Comparison of ENCODE assay signal across 2 cellular contexts in the genomic region with DNA sequence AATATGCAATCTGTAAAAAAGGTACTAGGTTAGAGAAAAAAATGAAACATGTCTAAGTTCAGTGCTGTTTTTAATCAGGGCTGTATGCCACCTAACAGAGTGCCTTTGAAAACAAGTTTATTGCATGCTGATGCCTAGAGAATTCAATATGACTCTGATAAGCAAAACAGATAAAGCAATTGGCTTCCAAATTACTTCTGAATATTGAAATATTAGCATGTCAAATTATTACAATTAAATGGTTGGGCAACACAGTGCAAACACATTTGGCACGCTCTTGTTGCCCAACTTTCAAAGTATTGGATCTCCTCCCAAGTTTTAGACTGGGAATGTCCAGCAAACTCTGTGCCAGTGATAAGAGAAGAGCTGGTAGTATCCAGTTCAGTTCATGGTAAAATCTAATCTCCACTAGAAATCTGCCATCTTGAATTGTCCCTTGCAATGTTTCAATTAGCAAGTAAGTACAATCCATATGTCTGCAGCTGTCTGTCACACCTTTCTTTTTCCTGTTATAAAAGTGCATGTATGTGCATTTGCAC.
TF ChIP-seq lines count a peak whose summit lies in the region.

No MANE protein-coding gene starts in this region.

TF ChIP-seq in liver, 16 proteins besides CTCF, POLR2A, EP300 and RAD21 (continued from another document):
- TF ChIP-seq, protein P1, sequence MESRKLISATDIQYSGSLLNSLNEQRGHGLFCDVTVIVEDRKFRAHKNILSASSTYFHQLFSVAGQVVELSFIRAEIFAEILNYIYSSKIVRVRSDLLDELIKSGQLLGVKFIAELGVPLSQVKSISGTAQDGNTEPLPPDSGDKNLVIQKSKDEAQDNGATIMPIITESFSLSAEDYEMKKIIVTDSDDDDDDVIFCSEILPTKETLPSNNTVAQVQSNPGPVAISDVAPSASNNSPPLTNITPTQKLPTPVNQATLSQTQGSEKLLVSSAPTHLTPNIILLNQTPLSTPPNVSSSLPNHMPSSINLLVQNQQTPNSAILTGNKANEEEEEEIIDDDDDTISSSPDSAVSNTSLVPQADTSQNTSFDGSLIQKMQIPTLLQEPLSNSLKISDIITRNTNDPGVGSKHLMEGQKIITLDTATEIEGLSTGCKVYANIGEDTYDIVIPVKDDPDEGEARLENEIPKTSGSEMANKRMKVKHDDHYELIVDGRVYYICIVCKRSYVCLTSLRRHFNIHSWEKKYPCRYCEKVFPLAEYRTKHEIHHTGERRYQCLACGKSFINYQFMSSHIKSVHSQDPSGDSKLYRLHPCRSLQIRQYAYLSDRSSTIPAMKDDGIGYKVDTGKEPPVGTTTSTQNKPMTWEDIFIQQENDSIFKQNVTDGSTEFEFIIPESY (IDR thresholded peaks at IDR 0.05), result peak; percentile 22
- no peak for TF ChIP-seq FOXA1 (IDR thresholded peaks at IDR 0.05)
- peak; percentile 14 for TF ChIP-seq SP1 (IDR thresholded peaks at IDR 0.05)
- TF ChIP-seq NR2F2 (IDR thresholded peaks at IDR 0.05), result no peak
- TF ChIP-seq, protein P2, sequence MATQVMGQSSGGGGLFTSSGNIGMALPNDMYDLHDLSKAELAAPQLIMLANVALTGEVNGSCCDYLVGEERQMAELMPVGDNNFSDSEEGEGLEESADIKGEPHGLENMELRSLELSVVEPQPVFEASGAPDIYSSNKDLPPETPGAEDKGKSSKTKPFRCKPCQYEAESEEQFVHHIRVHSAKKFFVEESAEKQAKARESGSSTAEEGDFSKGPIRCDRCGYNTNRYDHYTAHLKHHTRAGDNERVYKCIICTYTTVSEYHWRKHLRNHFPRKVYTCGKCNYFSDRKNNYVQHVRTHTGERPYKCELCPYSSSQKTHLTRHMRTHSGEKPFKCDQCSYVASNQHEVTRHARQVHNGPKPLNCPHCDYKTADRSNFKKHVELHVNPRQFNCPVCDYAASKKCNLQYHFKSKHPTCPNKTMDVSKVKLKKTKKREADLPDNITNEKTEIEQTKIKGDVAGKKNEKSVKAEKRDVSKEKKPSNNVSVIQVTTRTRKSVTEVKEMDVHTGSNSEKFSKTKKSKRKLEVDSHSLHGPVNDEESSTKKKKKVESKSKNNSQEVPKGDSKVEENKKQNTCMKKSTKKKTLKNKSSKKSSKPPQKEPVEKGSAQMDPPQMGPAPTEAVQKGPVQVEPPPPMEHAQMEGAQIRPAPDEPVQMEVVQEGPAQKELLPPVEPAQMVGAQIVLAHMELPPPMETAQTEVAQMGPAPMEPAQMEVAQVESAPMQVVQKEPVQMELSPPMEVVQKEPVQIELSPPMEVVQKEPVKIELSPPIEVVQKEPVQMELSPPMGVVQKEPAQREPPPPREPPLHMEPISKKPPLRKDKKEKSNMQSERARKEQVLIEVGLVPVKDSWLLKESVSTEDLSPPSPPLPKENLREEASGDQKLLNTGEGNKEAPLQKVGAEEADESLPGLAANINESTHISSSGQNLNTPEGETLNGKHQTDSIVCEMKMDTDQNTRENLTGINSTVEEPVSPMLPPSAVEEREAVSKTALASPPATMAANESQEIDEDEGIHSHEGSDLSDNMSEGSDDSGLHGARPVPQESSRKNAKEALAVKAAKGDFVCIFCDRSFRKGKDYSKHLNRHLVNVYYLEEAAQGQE (IDR thresholded peaks at IDR 0.05), result no peak

TF ChIP-seq in HepG2, 621 proteins besides CTCF, POLR2A, EP300 and RAD21 (continued from another document):
- TF ChIP-seq CREB3 (CRISPR knock-in tag; IDR thresholded peaks at IDR 0.05) (no peak), FOXA1 (IDR thresholded peaks at IDR 0.05) (no peak), FOXA1 (CRISPR knock-in tag; IDR thresholded peaks at IDR 0.05) (no peak), TFDP1 (CRISPR knock-in tag; IDR thresholded peaks at IDR 0.05; ENCODE audit: borderline replicate concordance) (no peak), SAP130 (CRISPR knock-in tag; IDR thresholded peaks at IDR 0.05; ENCODE audit: low read depth) (no peak), NR2F1 (CRISPR knock-in tag; IDR thresholded peaks at IDR 0.05) (no peak), ZNF83 (CRISPR knock-in tag; IDR thresholded peaks at IDR 0.05; ENCODE audit: borderline replicate concordance) (no peak), ATF5 (CRISPR knock-in tag; IDR thresholded peaks at IDR 0.05; ENCODE audit: low read depth) (no peak), FOXC1 (CRISPR knock-in tag; IDR thresholded peaks at IDR 0.05; ENCODE audit: borderline replicate concordance) (no peak)
- TF ChIP-seq, protein P3, sequence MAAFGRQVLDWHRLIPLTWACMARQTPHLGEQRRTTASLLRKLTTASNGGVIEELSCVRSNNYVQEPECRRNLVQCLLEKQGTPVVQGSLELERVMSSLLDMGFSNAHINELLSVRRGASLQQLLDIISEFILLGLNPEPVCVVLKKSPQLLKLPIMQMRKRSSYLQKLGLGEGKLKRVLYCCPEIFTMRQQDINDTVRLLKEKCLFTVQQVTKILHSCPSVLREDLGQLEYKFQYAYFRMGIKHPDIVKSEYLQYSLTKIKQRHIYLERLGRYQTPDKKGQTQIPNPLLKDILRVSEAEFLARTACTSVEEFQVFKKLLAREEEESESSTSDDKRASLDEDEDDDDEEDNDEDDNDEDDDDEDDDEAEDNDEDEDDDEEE (CRISPR knock-in tag; IDR thresholded peaks at IDR 0.05), result no peak
